In genomic region chr17:28056276-28056620, GRCh38 we compare ENCODE assay signal across 1 cellular context.
TF ChIP-seq lines count a peak whose summit lies in the region.

No MANE protein-coding gene starts in this region.

TF ChIP-seq in WTC11, 78 proteins besides CTCF, POLR2A, EP300 and RAD21:
- TF ChIP-seq ZNF232 (CRISPR knock-in tag; IDR thresholded peaks at IDR 0.05) (no peak), USF1 (CRISPR knock-in tag; IDR thresholded peaks at IDR 0.05) (no peak), ZNF138 (CRISPR knock-in tag; conservative IDR thresholded peaks at IDR 0.05) (no peak), ZNF219 (CRISPR knock-in tag; IDR thresholded peaks at IDR 0.05; ENCODE audit: borderline replicate concordance) (no peak), NR1H2 (CRISPR knock-in tag; IDR thresholded peaks at IDR 0.05) (no peak), SMAD3 (CRISPR knock-in tag; IDR thresholded peaks at IDR 0.05; ENCODE audit: borderline replicate concordance) (no peak), E2F5 (CRISPR knock-in tag; IDR thresholded peaks at IDR 0.05) (no peak)
